39 cellular contexts compared by ENCODE assay signal in genomic region chr2:13135369-13135768, GRCh38.
"Had no signal": no experiment of that assay in that cellular context is flagged by ENCODE, and none has a peak within 500 bp of the region (broad histone marks: within the 10 kb centered on the region; RNA-seq: fewer than 3 reads in every experiment).

No MANE protein-coding gene starts in this region.

- H3K9me3 Mint-ChIP-seq: activated naive CD4-positive, alpha-beta T cell treated with anti-CD3 and anti-CD28 coated beads for 36 hours; activated naive CD4-positive, alpha-beta T cell treated with anti-CD3 and anti-CD28 coated beads, Interleukin-2, amount 10 ng/mL, durations not matched to agents 7 days and 5 days; activated naive CD4-positive, alpha-beta T cell treated with anti-CD3 and anti-CD28 coated beads, Interleukin-2, amount 50 U/mL, for 24 hours; activated naive CD4-positive, alpha-beta T cell treated with anti-CD3 and anti-CD28 coated beads, Interleukin-2, amount 50 U/mL, for 72 hours; activated naive CD8-positive, alpha-beta T cell treated with anti-CD3 and anti-CD28 coated beads for 36 hours; activated naive CD8-positive, alpha-beta T cell treated with anti-CD3 and anti-CD28 coated beads, Interleukin-2, amount 10 ng/mL, durations not matched to agents 7 days and 5 days; activated naive CD8-positive, alpha-beta T cell treated with anti-CD3 and anti-CD28 coated beads, Interleukin-2, amount 50 U/mL, for 24 hours; activated T-cell treated with anti-CD3 and anti-CD28 coated beads, Interleukin-2, amount 50 U/mL, for 24 hours; activated T-cell treated with anti-CD3 and anti-CD28 coated beads, Interleukin-2, amount 50 U/mL, for 4 hours; activated T-cell treated with anti-CD3 and anti-CD28 coated beads, Interleukin-2, amount 50 U/mL, for 72 hours; activated T-helper 1 cell treated with anti-CD3 and anti-CD28 coated beads, Interleukin-12 subunit alpha, Interleukin-12 subunit beta, Interleukin-2, Interleukin-4 antibody, amounts not matched to agents 30 ng/mL and 10 ng/mL and 1 ng/mL, durations not matched to agents 14 hours and 24 hours and 36 hours; activated T-helper 17 cell treated with anti-CD3 and anti-CD28 coated beads, Interleukin-2, amount 50 U/mL, for 72 hours; activated T-helper 2 cell treated with anti-CD3 and anti-CD28 coated beads, Interferon-gamma antibody, Interleukin-2, Interleukin-4, amounts not matched to agents 10 μg/mL and 5 μg/mL and 100 μg/mL, durations not matched to agents 14 hours and 24 hours and 36 hours; central memory CD8-positive, alpha-beta T cell had no signal

- H3K27ac Mint-ChIP-seq: activated naive CD4-positive, alpha-beta T cell treated with anti-CD3 and anti-CD28 coated beads for 36 hours; activated naive CD4-positive, alpha-beta T cell treated with anti-CD3 and anti-CD28 coated beads, Interleukin-2, amount 10 ng/mL, durations not matched to agents 7 days and 5 days; activated naive CD4-positive, alpha-beta T cell treated with anti-CD3 and anti-CD28 coated beads, Interleukin-2, amount 50 U/mL, for 24 hours; activated naive CD4-positive, alpha-beta T cell treated with anti-CD3 and anti-CD28 coated beads, Interleukin-2, amount 50 U/mL, for 72 hours; activated naive CD8-positive, alpha-beta T cell; activated naive CD8-positive, alpha-beta T cell treated with anti-CD3 and anti-CD28 coated beads for 36 hours; activated naive CD8-positive, alpha-beta T cell treated with anti-CD3 and anti-CD28 coated beads, Interleukin-2, amount 10 ng/mL, durations not matched to agents 7 days and 5 days; activated naive CD8-positive, alpha-beta T cell treated with anti-CD3 and anti-CD28 coated beads, Interleukin-2, amount 50 U/mL, for 24 hours; activated T-cell treated with anti-CD3 and anti-CD28 coated beads, Interleukin-2, amount 50 U/mL, for 24 hours; activated T-cell treated with anti-CD3 and anti-CD28 coated beads, Interleukin-2, amount 50 U/mL, for 72 hours; activated T-helper 1 cell treated with anti-CD3 and anti-CD28 coated beads, Interleukin-12 subunit alpha, Interleukin-12 subunit beta, Interleukin-2, Interleukin-4 antibody, amounts not matched to agents 30 ng/mL and 10 ng/mL and 1 ng/mL, durations not matched to agents 14 hours and 24 hours and 36 hours; activated T-helper 17 cell treated with anti-CD3 and anti-CD28 coated beads, Interleukin-2, amount 50 U/mL, for 72 hours; activated T-helper 2 cell treated with anti-CD3 and anti-CD28 coated beads, Interferon-gamma antibody, Interleukin-2, Interleukin-4, amounts not matched to agents 10 μg/mL and 5 μg/mL and 100 μg/mL, durations not matched to agents 14 hours and 24 hours and 36 hours; brain had no signal

- FAIRE-seq: astrocyte had no signal

- H3K4me3 Mint-ChIP-seq: activated naive CD4-positive, alpha-beta T cell treated with anti-CD3 and anti-CD28 coated beads for 36 hours; activated naive CD4-positive, alpha-beta T cell treated with anti-CD3 and anti-CD28 coated beads, Interleukin-2, amount 10 ng/mL, durations not matched to agents 7 days and 5 days; activated naive CD4-positive, alpha-beta T cell treated with anti-CD3 and anti-CD28 coated beads, Interleukin-2, amount 50 U/mL, for 24 hours; activated naive CD8-positive, alpha-beta T cell; activated naive CD8-positive, alpha-beta T cell treated with anti-CD3 and anti-CD28 coated beads for 36 hours; activated naive CD8-positive, alpha-beta T cell treated with anti-CD3 and anti-CD28 coated beads, Interleukin-2, amount 10 ng/mL, durations not matched to agents 7 days and 5 days; activated naive CD8-positive, alpha-beta T cell treated with anti-CD3 and anti-CD28 coated beads, Interleukin-2, amount 50 U/mL, for 24 hours; activated T-cell treated with anti-CD3 and anti-CD28 coated beads, Interleukin-2, amount 50 U/mL, for 24 hours; activated T-cell treated with anti-CD3 and anti-CD28 coated beads, Interleukin-2, amount 50 U/mL, for 4 hours; activated T-cell treated with anti-CD3 and anti-CD28 coated beads, Interleukin-2, amount 50 U/mL, for 72 hours; activated T-helper 1 cell treated with anti-CD3 and anti-CD28 coated beads, Interleukin-12 subunit alpha, Interleukin-12 subunit beta, Interleukin-2, Interleukin-4 antibody, amounts not matched to agents 30 ng/mL and 10 ng/mL and 1 ng/mL, durations not matched to agents 14 hours and 24 hours and 36 hours; activated T-helper 17 cell treated with anti-CD3 and anti-CD28 coated beads, Interleukin-2, amount 50 U/mL, for 72 hours; brain; central memory CD8-positive, alpha-beta T cell had no signal

- DNase-seq: activated effector memory CD4-positive, alpha-beta T cell treated with anti-CD3 and anti-CD28 coated beads, Interleukin-2, amount 50 U/mL, for 16 hours; activated effector memory CD4-positive, alpha-beta T cell treated with Interleukin-2 at 50 U/mL for 16 hours; activated gamma-delta T cell; activated gamma-delta T cell treated with Interleukin-2 at 50 U/mL for 16 hours; activated naive CD4-positive, alpha-beta T cell; activated naive CD4-positive, alpha-beta T cell treated with anti-CD3 and anti-CD28 coated beads for 36 hours; activated naive CD4-positive, alpha-beta T cell treated with anti-CD3 and anti-CD28 coated beads, Interleukin-2, amount 10 ng/mL, durations not matched to agents 7 days and 5 days; activated naive CD4-positive, alpha-beta T cell treated with anti-CD3 and anti-CD28 coated beads, Interleukin-2, amount 50 U/mL, for 16 hours; activated naive CD4-positive, alpha-beta T cell treated with Interleukin-2 at 50 U/mL for 16 hours; activated naive CD8-positive, alpha-beta T cell treated with anti-CD3 and anti-CD28 coated beads for 36 hours; activated naive CD8-positive, alpha-beta T cell treated with anti-CD3 and anti-CD28 coated beads, Interleukin-2, amount 10 ng/mL, durations not matched to agents 7 days and 5 days; activated naive CD8-positive, alpha-beta T cell treated with anti-CD3 and anti-CD28 coated beads, Interleukin-2, amount 50 U/mL, for 24 hours; activated T-cell treated with anti-CD3 and anti-CD28 coated beads, Interleukin-2, amount 50 U/mL, for 1 hour; activated T-cell treated with anti-CD3 and anti-CD28 coated beads, Interleukin-2, amount 50 U/mL, for 24 hours; activated T-cell treated with anti-CD3 and anti-CD28 coated beads, Interleukin-2, amount 50 U/mL, for 4 hours; activated T-cell treated with anti-CD3 and anti-CD28 coated beads, Interleukin-2, amount 50 U/mL, for 48 hours; activated T-cell treated with anti-CD3 and anti-CD28 coated beads, Interleukin-2, amount 50 U/mL, for 72 hours; adrenal gland; amniotic stem cell; amygdala; anterior cingulate cortex; aorta; body of pancreas; brain microvascular endothelial cell; caudate nucleus; central memory CD4-positive, alpha-beta T cell; cerebellar nuclear complex had no signal

- H3K36me3 ChIP-seq: adrenal gland, ascending aorta, brain microvascular endothelial cell, breast epithelium, cardiac muscle cell had no signal

- ATAC-seq: activated naive CD4-positive, alpha-beta T cell treated with anti-CD3 and anti-CD28 coated beads, Interleukin-2, amount 50 U/mL, for 72 hours; activated naive CD8-positive, alpha-beta T cell treated with anti-CD3 and anti-CD28 coated beads, Interleukin-2, amount 50 U/mL, for 24 hours; activated T-cell treated with anti-CD3 and anti-CD28 coated beads, Interleukin-2, amount 50 U/mL, for 4 hours; activated T-cell treated with anti-CD3 and anti-CD28 coated beads, Interleukin-2, amount 50 U/mL, for 72 hours; activated T-helper 17 cell treated with anti-CD3 and anti-CD28 coated beads, Interleukin-2, amount 50 U/mL, for 72 hours; body of pancreas had no signal

- H3K36me3 Mint-ChIP-seq: activated naive CD4-positive, alpha-beta T cell treated with anti-CD3 and anti-CD28 coated beads, Interleukin-2, amount 10 ng/mL, durations not matched to agents 7 days and 5 days; activated naive CD4-positive, alpha-beta T cell treated with anti-CD3 and anti-CD28 coated beads, Interleukin-2, amount 50 U/mL, for 24 hours; activated naive CD4-positive, alpha-beta T cell treated with anti-CD3 and anti-CD28 coated beads, Interleukin-2, amount 50 U/mL, for 72 hours; activated naive CD8-positive, alpha-beta T cell; activated naive CD8-positive, alpha-beta T cell treated with anti-CD3 and anti-CD28 coated beads for 36 hours; activated naive CD8-positive, alpha-beta T cell treated with anti-CD3 and anti-CD28 coated beads, Interleukin-2, amount 10 ng/mL, durations not matched to agents 7 days and 5 days; brain had no signal

- H3K4me3 ChIP-seq: adrenal gland, ascending aorta, body of pancreas, breast epithelium, cardiac muscle cell had no signal

- H3K9me3 ChIP-seq: adrenal gland, ascending aorta, body of pancreas, breast epithelium had no signal

- H3K4me1 ChIP-seq: adrenal gland, ascending aorta, body of pancreas, breast epithelium had no signal

- H3K27ac ChIP-seq: adrenal gland, ascending aorta, body of pancreas, brain microvascular endothelial cell, breast epithelium, cardiac muscle cell had no signal

- H3K4me1 Mint-ChIP-seq: activated naive CD4-positive, alpha-beta T cell treated with anti-CD3 and anti-CD28 coated beads, Interleukin-2, amount 10 ng/mL, durations not matched to agents 7 days and 5 days; activated naive CD4-positive, alpha-beta T cell treated with anti-CD3 and anti-CD28 coated beads, Interleukin-2, amount 50 U/mL, for 24 hours; activated naive CD8-positive, alpha-beta T cell treated with anti-CD3 and anti-CD28 coated beads for 36 hours; activated naive CD8-positive, alpha-beta T cell treated with anti-CD3 and anti-CD28 coated beads, Interleukin-2, amount 10 ng/mL, durations not matched to agents 7 days and 5 days; activated naive CD8-positive, alpha-beta T cell treated with anti-CD3 and anti-CD28 coated beads, Interleukin-2, amount 50 U/mL, for 24 hours; activated T-helper 17 cell treated with anti-CD3 and anti-CD28 coated beads, Interleukin-2, amount 50 U/mL, for 72 hours; central memory CD8-positive, alpha-beta T cell had no signal

- H3K27me3 ChIP-seq: adrenal gland, ascending aorta, body of pancreas, brain microvascular endothelial cell, breast epithelium, cardiac muscle cell had no signal

- H3K27me3 Mint-ChIP-seq: activated naive CD4-positive, alpha-beta T cell treated with anti-CD3 and anti-CD28 coated beads, Interleukin-2, amount 10 ng/mL, durations not matched to agents 7 days and 5 days; activated naive CD8-positive, alpha-beta T cell treated with anti-CD3 and anti-CD28 coated beads, Interleukin-2, amount 10 ng/mL, durations not matched to agents 7 days and 5 days; activated naive CD8-positive, alpha-beta T cell treated with anti-CD3 and anti-CD28 coated beads, Interleukin-2, amount 50 U/mL, for 24 hours; brain; central memory CD8-positive, alpha-beta T cell had no signal
